ENCODE assay signal across 12 cellular contexts in the genomic region with DNA sequence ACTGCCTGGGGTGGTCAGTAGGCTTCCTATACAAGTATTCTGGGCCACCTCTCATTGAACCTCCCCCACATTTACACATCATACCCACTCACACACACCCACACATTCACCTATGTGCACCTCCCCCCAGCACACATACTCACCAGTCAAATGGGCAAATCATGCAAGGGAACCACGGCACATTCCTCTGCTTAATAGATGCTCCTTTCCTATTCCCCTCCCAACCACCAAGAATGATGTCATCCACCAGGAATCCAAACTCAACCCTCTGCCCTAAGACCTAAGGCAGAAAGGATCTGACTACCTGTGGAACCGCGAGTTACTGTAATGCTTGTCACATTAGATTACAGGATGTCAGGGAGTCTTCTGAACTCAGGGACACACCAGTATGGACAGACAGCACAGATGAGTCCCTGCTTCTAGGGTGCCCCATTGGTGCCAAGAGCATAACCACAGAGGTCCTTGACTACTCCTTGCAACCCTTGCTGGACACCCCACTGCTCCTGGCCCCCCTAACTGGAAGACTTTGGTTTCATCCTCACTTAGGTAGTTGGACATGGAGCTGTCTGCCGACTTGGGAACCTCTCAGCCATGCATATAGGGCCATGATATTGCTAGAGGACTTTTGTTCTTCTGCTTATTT. TPM values are rescaled to one million over a fixed set of nuclear protein-coding genes. Genes with fewer than 3 reads are reported as not detected.
A peak's percentile ranks its signal among the peaks of the same experiment; 100 is the strongest.
DNase-seq lines count a peak whose midpoint lies in the region; ATAC-seq, FAIRE-seq and TF ChIP-seq lines count a peak whose summit lies in the region.
"Had no signal": no experiment of that assay in that cellular context is flagged by ENCODE, and none has a peak within 500 bp of the region (broad histone marks: within the 10 kb centered on the region; RNA-seq: fewer than 3 reads in every experiment).

No MANE protein-coding gene starts in this region.

- no peaks in the 10 kb centered on the region for H3K79me2 ChIP-seq in astrocyte (ENCODE audit: insufficient read depth, low read length)

- H3K27me3 ChIP-seq in astrocyte (ENCODE audit: insufficient read depth, low read length): no peaks in the 10 kb centered on the region

- H3K4me3 Mint-ChIP-seq in astrocyte (ENCODE audit: unreplicated experiment): no peak overlapping the region
- H3K4me3 Mint-ChIP-seq: effector memory CD8-positive, alpha-beta T cell had no signal

- no peaks in the 10 kb centered on the region for H4K20me1 ChIP-seq in astrocyte (ENCODE audit: insufficient read depth, low read length)

- H2AFZ ChIP-seq in astrocyte (ENCODE audit: low read depth, low read length): no peak overlapping the region

- H3K27ac ChIP-seq in astrocyte (ENCODE audit: low read depth, low read length): peak overlapping the region; percentile 41

- DNase-seq in A172 (ENCODE audit: low spot score) (peak; percentile 90), HT-29 (ENCODE audit: low spot score) (peak; percentile 70), astrocyte (ENCODE audit: low read depth) (peak; percentile 90), islet precursor cell (peak; percentile 96), NCI-H446 (lab: John Stamatoyannopoulos, UW) (no peak), Ammon's horn (ENCODE audit: low spot score) (no peak)
- DNase-seq: activated effector memory CD4-positive, alpha-beta T cell treated with anti-CD3 and anti-CD28 coated beads, Interleukin-2, amount 50 U/mL, for 16 hours; effector memory CD8-positive, alpha-beta T cell; NCI-H2029 treated with DMSO at 0.1 percent for 48 hours; stimulated activated CD4-positive, alpha-beta T cell treated with anti-CD3 and anti-CD28 coated beads, Interleukin-2, amount 100 ng/mL, for 48 hours had no signal

- H3K9ac ChIP-seq in astrocyte (ENCODE audit: low read length): no peak overlapping the region

- H3K36me3 ChIP-seq in astrocyte (ENCODE audit: insufficient read depth, low read length): no peaks in the 10 kb centered on the region

- peaks cover 27% of the 10 kb centered on the region for H3K4me1 Mint-ChIP-seq in astrocyte (ENCODE audit: low read depth, unreplicated experiment)

- peaks cover 3% of the 10 kb centered on the region for H3K9me3 Mint-ChIP-seq in astrocyte (ENCODE audit: unreplicated experiment)
- H3K9me3 Mint-ChIP-seq: effector memory CD8-positive, alpha-beta T cell had no signal

- TF ChIP-seq CTCF in astrocyte (IDR thresholded peaks at IDR 0.05; ENCODE audit: insufficient read depth, low read depth, low read length): no peak

- peak overlapping the region; percentile 14 for H3K27ac Mint-ChIP-seq in astrocyte (ENCODE audit: unreplicated experiment)
- H3K27ac Mint-ChIP-seq: effector memory CD8-positive, alpha-beta T cell had no signal

- no peaks in the 10 kb centered on the region for H3K9me3 ChIP-seq in astrocyte (ENCODE audit: insufficient read depth, low read depth, low read length)

- H3K36me3 Mint-ChIP-seq in astrocyte (ENCODE audit: low read depth, unreplicated experiment): no peaks in the 10 kb centered on the region

- peak overlapping the region; percentile 66 for H3K4me2 ChIP-seq in astrocyte (ENCODE audit: low read length)

- FAIRE-seq in astrocyte (lab: Jason Lieb, UNC): peak; percentile 49

- ATAC-seq in HG02623 (IDR thresholded peaks at IDR 0.05; ENCODE audit: unreplicated experiment) (no peak), GM21825 (IDR thresholded peaks at IDR 0.05; ENCODE audit: unreplicated experiment) (no peak)
- ATAC-seq: effector memory CD8-positive, alpha-beta T cell had no signal

- H3K4me3 ChIP-seq in astrocyte (ENCODE audit: insufficient read depth, low read depth, low read length): no peak overlapping the region

- no peaks in the 10 kb centered on the region for H3K27me3 Mint-ChIP-seq in astrocyte (ENCODE audit: low read depth, unreplicated experiment)
- H3K27me3 Mint-ChIP-seq: effector memory CD8-positive, alpha-beta T cell had no signal

- peaks cover 24% of the 10 kb centered on the region for H3K4me1 ChIP-seq in astrocyte (ENCODE audit: insufficient read depth, low read length)

RNA-seq across cellular contexts. Expression of gene CAB39, which starts 21.5 kb away (rescaled TPM):
- 49.8 and 51.9 TPM in 2 replicates for total RNA-seq in A172 (2014; rRNA removed; shearing (Covaris generic))
- total RNA-seq in HT-29 (2014; rRNA removed; shearing (Covaris generic)): 28.6 and 30.6 TPM in 2 replicates
- total RNA-seq in astrocyte: 58.6 and 66.6 TPM in 2 replicates

Comparison
In these comparisons a context has a peak if more than half of its experiments do, and no peak if none do; other contexts are left out.
1. DNase-seq: peak in A172 (single experiment), HT-29 (single experiment), astrocyte (single experiment) and islet precursor cell (single experiment); none in NCI-H446 (0 of 2) and Ammon's horn (single experiment).